11 cellular contexts compared by ENCODE assay signal in the genomic region with DNA sequence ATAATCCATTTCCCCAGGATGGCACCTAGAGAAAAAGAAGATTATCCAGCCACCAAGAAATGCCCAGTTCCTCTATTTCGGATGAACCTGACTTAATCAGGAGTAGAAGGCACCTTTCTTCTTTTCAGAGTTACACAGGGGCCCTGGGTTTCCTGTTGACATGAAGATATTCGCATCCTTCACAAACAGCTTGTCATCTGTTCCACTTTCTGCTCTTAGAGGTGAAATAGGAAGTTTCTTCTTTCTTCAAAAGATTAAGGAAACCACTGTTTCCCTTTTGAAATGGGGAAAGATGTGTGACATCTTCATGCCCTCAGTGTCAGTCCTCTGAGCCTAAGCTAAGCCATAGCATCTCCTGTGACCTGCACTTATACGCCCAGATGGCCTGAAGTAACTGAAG. TPM values are rescaled to one million over a fixed set of nuclear protein-coding genes. Genes with fewer than 3 reads are reported as not detected.
DNase-seq lines count a peak whose midpoint lies in the region; ATAC-seq and TF ChIP-seq lines count a peak whose summit lies in the region.
"Had no signal": no experiment of that assay in that cellular context is flagged by ENCODE, and none has a peak within 500 bp of the region (broad histone marks: within the 10 kb centered on the region; RNA-seq: fewer than 3 reads in every experiment).

No MANE protein-coding gene starts in this region.

- H3K36me3 ChIP-seq in mucosa of descending colon (ENCODE audit: low read depth) = no peaks in the 10 kb centered on the region

- H3K4me1 ChIP-seq in mucosa of descending colon (ENCODE audit: low read depth) = no peaks in the 10 kb centered on the region

- peak; percentile 83 for ATAC-seq in GM19351 (IDR thresholded peaks at IDR 0.05; ENCODE audit: unreplicated experiment)
- ATAC-seq in HG02884 (IDR thresholded peaks at IDR 0.05; ENCODE audit: unreplicated experiment) = peak; percentile 69
- ATAC-seq in mucosa of descending colon = peak; percentile 62
- ATAC-seq in GM18870 (IDR thresholded peaks at IDR 0.05; ENCODE audit: unreplicated experiment) = no peak

- DNase-seq in NOMO-1 treated with dmso at 0.1 percent for 144 hours (lab: John Stamatoyannopoulos, UW; ENCODE audit: unreplicated experiment) (peak; percentile 58), mucosa of descending colon (no peak), SK-N-DZ (ENCODE audit: low spot score) (no peak), RKO (ENCODE audit: low spot score) (no peak), superior temporal gyrus (ENCODE audit: extremely low spot score) (no peak)
- DNase-seq: NCI-H2029 treated with DMSO at 0.1 percent for 48 hours, SK-N-SH had no signal

- intact Hi-C loops in mucosa of descending colon (cut with DNase I, micrococcal nuclease) = no loop called here

- H3K9me3 ChIP-seq in mucosa of descending colon = no peaks in the 10 kb centered on the region
- H3K9me3 ChIP-seq: SK-N-SH had no signal

- H3K4me3 ChIP-seq in mucosa of descending colon = no peak overlapping the region
- H3K4me3 ChIP-seq: skin epidermis had no signal

- TF ChIP-seq CTCF in mucosa of descending colon (IDR thresholded peaks at IDR 0.05) = no peak

RNA-seq across cellular contexts. Expression of a gene that starts 39.1 kb away (rescaled TPM):
- 100 to 1,000 TPM in 1 of 3 donors, 10 to 100 TPM in 2; 88.9 to 131 (median 98.9) TPM for total RNA-seq in mucosa of descending colon
- 15.9 and 16.8 TPM in 2 replicates for polyA plus RNA-seq in SK-N-DZ (2014; cell fraction: cytosol; rRNA removed)
- 15.5 and 16.4 TPM in 2 replicates for polyA plus RNA-seq in SK-N-DZ (2014; cell fraction: nucleus; rRNA removed)
